1 cellular context compared by ENCODE assay signal in the genomic region with DNA sequence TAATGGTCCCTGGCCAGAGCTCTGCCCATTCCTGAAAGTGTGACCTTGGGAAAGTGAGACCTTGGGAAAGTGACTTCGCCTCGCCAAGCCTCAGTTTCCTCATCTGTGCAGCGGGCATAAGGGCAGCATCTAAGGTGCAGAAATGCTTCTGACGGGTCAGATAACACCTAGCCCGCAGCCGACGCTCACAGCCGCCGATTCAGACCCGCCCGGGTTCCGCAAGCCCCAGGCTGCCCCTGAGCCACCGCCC.
TF ChIP-seq lines count a peak whose summit lies in the region.

No MANE protein-coding gene starts in this region.

TF ChIP-seq in HepG2, 621 proteins besides CTCF, POLR2A, EP300 and RAD21 (continued from another document):
- TF ChIP-seq, protein P1, sequence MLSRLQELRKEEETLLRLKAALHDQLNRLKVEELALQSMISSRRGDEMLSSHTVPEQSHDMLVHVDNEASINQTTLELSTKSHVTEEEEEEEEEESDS (CRISPR knock-in tag; IDR thresholded peaks at IDR 0.05; ENCODE audit: borderline replicate concordance): 0 out of 2 replicates have a peak, but pooled peaks have one; percentile 15
- TF ChIP-seq KLF16 (CRISPR knock-in tag; IDR thresholded peaks at IDR 0.05) (no peak), ZNF572 (CRISPR knock-in tag; IDR thresholded peaks at IDR 0.05) (0 out of 2 replicates have a peak, but pooled peaks have one; percentile 11), ZNF790 (CRISPR knock-in tag; IDR thresholded peaks at IDR 0.05; ENCODE audit: borderline replicate concordance) (0 out of 2 replicates have a peak, but pooled peaks have one; percentile 71), CENPT (CRISPR knock-in tag; IDR thresholded peaks at IDR 0.05; ENCODE audit: low read depth) (0 out of 2 replicates have a peak, but pooled peaks have one; percentile 48), KAT8 (CRISPR knock-in tag; IDR thresholded peaks at IDR 0.05) (no peak), ETV5 (CRISPR knock-in tag; IDR thresholded peaks at IDR 0.05; ENCODE audit: borderline replicate concordance) (no peak), MLLT10 (CRISPR knock-in tag; IDR thresholded peaks at IDR 0.05) (no peak), CAMTA2 (CRISPR knock-in tag; IDR thresholded peaks at IDR 0.05; ENCODE audit: borderline replicate concordance) (0 out of 2 replicates have a peak, but pooled peaks have one; percentile 11), PAWR (CRISPR knock-in tag; IDR thresholded peaks at IDR 0.05; ENCODE audit: borderline replicate concordance) (no peak), ZNF264 (CRISPR knock-in tag; IDR thresholded peaks at IDR 0.05) (0 out of 2 replicates have a peak, but pooled peaks have one; percentile 35), ZNF883 (CRISPR knock-in tag; IDR thresholded peaks at IDR 0.05; ENCODE audit: not compliant biosample characterization) (peak; percentile 37), POGZ (CRISPR knock-in tag; IDR thresholded peaks at IDR 0.05) (no peak), IRF2 (CRISPR knock-in tag; IDR thresholded peaks at IDR 0.05) (no peak), ZNF737 (CRISPR knock-in tag; IDR thresholded peaks at IDR 0.05; ENCODE audit: borderline replicate concordance) (peak; percentile 21), MZF1 (CRISPR knock-in tag; IDR thresholded peaks at IDR 0.05; ENCODE audit: borderline replicate concordance) (no peak), ZNF558 (CRISPR knock-in tag; IDR thresholded peaks at IDR 0.05; ENCODE audit: borderline replicate concordance) (peak; percentile 25; the same call in 1 of the 2 replicates), ZNF570 (CRISPR knock-in tag; IDR thresholded peaks at IDR 0.05; ENCODE audit: borderline replicate concordance) (no peak), SRY (CRISPR knock-in tag; IDR thresholded peaks at IDR 0.05) (no peak), BRD4 (CRISPR knock-in tag; IDR thresholded peaks at IDR 0.05) (0 out of 2 replicates have a peak, but pooled peaks have one; percentile 10), ZNF749 (CRISPR knock-in tag; IDR thresholded peaks at IDR 0.05; ENCODE audit: borderline replicate concordance) (peak; percentile 80; the same call in 1 of the 2 replicates), NCOR1 (IDR thresholded peaks at IDR 0.05; ENCODE audit: borderline replicate concordance, low read length) (no peak), ZNF432 (CRISPR knock-in tag; IDR thresholded peaks at IDR 0.05; ENCODE audit: borderline replicate concordance) (0 out of 2 replicates have a peak, but pooled peaks have one; percentile 77), FLYWCH1 (CRISPR knock-in tag; IDR thresholded peaks at IDR 0.05) (no peak), ZNF143 (CRISPR knock-in tag; IDR thresholded peaks at IDR 0.05) (no peak), ZNF841 (CRISPR knock-in tag; IDR thresholded peaks at IDR 0.05; ENCODE audit: borderline replicate concordance) (no peak), ELF3 (CRISPR knock-in tag; IDR thresholded peaks at IDR 0.05) (no peak), RFXANK (CRISPR knock-in tag; IDR thresholded peaks at IDR 0.05) (no peak), ZNF660 (CRISPR knock-in tag; IDR thresholded peaks at IDR 0.05; ENCODE audit: borderline replicate concordance, low read depth) (0 out of 2 replicates have a peak, but pooled peaks have one; percentile 14), RORA (CRISPR knock-in tag; IDR thresholded peaks at IDR 0.05) (0 out of 2 replicates have a peak, but pooled peaks have one; percentile 43), ZSCAN25 (CRISPR knock-in tag; IDR thresholded peaks at IDR 0.05) (no peak), NR1H2 (CRISPR knock-in tag; IDR thresholded peaks at IDR 0.05; ENCODE audit: borderline replicate concordance, low read depth) (no peak), ATF7-NPFF (CRISPR knock-in tag; IDR thresholded peaks at IDR 0.05; ENCODE audit: low read depth) (no peak), ZNF232 (CRISPR knock-in tag; IDR thresholded peaks at IDR 0.05; ENCODE audit: borderline replicate concordance) (0 out of 2 replicates have a peak, but pooled peaks have one; percentile 5), ADNP (CRISPR knock-in tag; IDR thresholded peaks at IDR 0.05) (peak; percentile 20; the same call in 1 of the 2 replicates), ZNF329 (CRISPR knock-in tag; IDR thresholded peaks at IDR 0.05; ENCODE audit: low read depth) (0 out of 2 replicates have a peak, but pooled peaks have one; percentile 44), ZNF7 (CRISPR knock-in tag; IDR thresholded peaks at IDR 0.05) (no peak)
- TF ChIP-seq, protein P2, sequence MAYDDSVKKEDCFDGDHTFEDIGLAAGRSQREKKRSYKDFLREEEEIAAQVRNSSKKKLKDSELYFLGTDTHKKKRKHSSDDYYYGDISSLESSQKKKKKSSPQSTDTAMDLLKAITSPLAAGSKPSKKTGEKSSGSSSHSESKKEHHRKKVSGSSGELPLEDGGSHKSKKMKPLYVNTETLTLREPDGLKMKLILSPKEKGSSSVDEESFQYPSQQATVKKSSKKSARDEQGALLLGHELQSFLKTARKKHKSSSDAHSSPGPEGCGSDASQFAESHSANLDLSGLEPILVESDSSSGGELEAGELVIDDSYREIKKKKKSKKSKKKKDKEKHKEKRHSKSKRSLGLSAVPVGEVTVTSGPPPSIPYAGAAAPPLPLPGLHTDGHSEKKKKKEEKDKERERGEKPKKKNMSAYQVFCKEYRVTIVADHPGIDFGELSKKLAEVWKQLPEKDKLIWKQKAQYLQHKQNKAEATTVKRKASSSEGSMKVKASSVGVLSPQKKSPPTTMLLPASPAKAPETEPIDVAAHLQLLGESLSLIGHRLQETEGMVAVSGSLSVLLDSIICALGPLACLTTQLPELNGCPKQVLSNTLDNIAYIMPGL (CRISPR knock-in tag; IDR thresholded peaks at IDR 0.05; ENCODE audit: borderline replicate concordance in 1 of 2, low read depth in 1 of 2): no peak; a peak in 1 of 4 replicates
- TF ChIP-seq, protein P3, sequence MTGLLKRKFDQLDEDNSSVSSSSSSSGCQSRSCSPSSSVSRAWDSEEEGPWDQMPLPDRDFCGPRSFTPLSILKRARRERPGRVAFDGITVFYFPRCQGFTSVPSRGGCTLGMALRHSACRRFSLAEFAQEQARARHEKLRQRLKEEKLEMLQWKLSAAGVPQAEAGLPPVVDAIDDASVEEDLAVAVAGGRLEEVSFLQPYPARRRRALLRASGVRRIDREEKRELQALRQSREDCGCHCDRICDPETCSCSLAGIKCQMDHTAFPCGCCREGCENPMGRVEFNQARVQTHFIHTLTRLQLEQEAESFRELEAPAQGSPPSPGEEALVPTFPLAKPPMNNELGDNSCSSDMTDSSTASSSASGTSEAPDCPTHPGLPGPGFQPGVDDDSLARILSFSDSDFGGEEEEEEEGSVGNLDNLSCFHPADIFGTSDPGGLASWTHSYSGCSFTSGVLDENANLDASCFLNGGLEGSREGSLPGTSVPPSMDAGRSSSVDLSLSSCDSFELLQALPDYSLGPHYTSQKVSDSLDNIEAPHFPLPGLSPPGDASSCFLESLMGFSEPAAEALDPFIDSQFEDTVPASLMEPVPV (CRISPR knock-in tag; IDR thresholded peaks at IDR 0.05): no peak
- TF ChIP-seq, protein P4, sequence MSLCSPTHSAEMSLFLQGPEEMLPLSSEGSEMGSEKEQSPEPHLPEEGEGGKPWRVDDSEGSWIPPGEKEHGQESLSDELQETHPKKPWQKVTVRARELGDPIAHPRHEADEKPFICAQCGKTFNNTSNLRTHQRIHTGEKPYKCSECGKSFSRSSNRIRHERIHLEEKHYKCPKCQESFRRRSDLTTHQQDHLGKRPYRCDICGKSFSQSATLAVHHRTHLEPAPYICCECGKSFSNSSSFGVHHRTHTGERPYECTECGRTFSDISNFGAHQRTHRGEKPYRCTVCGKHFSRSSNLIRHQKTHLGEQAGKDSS (CRISPR knock-in tag; IDR thresholded peaks at IDR 0.05; ENCODE audit: borderline replicate concordance, low read depth): no peak
- TF ChIP-seq, protein P5, sequence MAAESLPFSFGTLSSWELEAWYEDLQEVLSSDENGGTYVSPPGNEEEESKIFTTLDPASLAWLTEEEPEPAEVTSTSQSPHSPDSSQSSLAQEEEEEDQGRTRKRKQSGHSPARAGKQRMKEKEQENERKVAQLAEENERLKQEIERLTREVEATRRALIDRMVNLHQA (CRISPR knock-in tag; IDR thresholded peaks at IDR 0.05): no peak
- TF ChIP-seq, protein P6, sequence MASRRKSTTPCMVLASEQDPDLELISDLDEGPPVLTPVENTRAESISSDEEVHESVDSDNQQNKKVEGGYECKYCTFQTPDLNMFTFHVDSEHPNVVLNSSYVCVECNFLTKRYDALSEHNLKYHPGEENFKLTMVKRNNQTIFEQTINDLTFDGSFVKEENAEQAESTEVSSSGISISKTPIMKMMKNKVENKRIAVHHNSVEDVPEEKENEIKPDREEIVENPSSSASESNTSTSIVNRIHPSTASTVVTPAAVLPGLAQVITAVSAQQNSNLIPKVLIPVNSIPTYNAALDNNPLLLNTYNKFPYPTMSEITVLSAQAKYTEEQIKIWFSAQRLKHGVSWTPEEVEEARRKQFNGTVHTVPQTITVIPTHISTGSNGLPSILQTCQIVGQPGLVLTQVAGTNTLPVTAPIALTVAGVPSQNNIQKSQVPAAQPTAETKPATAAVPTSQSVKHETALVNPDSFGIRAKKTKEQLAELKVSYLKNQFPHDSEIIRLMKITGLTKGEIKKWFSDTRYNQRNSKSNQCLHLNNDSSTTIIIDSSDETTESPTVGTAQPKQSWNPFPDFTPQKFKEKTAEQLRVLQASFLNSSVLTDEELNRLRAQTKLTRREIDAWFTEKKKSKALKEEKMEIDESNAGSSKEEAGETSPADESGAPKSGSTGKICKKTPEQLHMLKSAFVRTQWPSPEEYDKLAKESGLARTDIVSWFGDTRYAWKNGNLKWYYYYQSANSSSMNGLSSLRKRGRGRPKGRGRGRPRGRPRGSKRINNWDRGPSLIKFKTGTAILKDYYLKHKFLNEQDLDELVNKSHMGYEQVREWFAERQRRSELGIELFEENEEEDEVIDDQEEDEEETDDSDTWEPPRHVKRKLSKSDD (CRISPR knock-in tag; IDR thresholded peaks at IDR 0.05; ENCODE audit: low read depth): no peak; the same call in 1 of the 2 replicates
- TF ChIP-seq, protein P7, sequence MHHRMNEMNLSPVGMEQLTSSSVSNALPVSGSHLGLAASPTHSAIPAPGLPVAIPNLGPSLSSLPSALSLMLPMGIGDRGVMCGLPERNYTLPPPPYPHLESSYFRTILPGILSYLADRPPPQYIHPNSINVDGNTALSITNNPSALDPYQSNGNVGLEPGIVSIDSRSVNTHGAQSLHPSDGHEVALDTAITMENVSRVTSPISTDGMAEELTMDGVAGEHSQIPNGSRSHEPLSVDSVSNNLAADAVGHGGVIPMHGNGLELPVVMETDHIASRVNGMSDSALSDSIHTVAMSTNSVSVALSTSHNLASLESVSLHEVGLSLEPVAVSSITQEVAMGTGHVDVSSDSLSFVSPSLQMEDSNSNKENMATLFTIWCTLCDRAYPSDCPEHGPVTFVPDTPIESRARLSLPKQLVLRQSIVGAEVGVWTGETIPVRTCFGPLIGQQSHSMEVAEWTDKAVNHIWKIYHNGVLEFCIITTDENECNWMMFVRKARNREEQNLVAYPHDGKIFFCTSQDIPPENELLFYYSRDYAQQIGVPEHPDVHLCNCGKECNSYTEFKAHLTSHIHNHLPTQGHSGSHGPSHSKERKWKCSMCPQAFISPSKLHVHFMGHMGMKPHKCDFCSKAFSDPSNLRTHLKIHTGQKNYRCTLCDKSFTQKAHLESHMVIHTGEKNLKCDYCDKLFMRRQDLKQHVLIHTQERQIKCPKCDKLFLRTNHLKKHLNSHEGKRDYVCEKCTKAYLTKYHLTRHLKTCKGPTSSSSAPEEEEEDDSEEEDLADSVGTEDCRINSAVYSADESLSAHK (CRISPR knock-in tag; IDR thresholded peaks at IDR 0.05; ENCODE audit: borderline replicate concordance): no peak
- TF ChIP-seq, protein P8, sequence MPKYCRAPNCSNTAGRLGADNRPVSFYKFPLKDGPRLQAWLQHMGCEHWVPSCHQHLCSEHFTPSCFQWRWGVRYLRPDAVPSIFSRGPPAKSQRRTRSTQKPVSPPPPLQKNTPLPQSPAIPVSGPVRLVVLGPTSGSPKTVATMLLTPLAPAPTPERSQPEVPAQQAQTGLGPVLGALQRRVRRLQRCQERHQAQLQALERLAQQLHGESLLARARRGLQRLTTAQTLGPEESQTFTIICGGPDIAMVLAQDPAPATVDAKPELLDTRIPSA (CRISPR knock-in tag; IDR thresholded peaks at IDR 0.05; ENCODE audit: borderline replicate concordance): no peak
TF ChIP-seq in HepG2: peak in this region for 35.
